8 cellular contexts compared by ENCODE assay signal in genomic region chr6:27809939-27810767, GRCh38.
DNase-seq lines count a peak whose midpoint lies in the region; ATAC-seq and TF ChIP-seq lines count a peak whose summit lies in the region.

No MANE protein-coding gene starts in this region.

- POLR2A ChIA-PET in A673 (lab: Charles Lee; ENCODE audit: low non-redundant PET): interaction anchor here (0.6 to 2.1 kb wide), 7 partner anchors 14 to 1559 kb away, joined by 3 to 20 read pairs (median 5); a partner anchor contains a TSS

- H3K27me3 ChIP-seq in A673 (replicated peaks; ENCODE audit: insufficient read depth, low read depth, low read length, poor library complexity): no peaks in the 10 kb centered on the region
- H3K27me3 ChIP-seq in spleen (replicated peaks in 1 of 7): peaks cover 0 to 9% (median 0%) of the 10 kb centered on the region in 7 donors

- peak overlapping the region; percentile 86 for H3K4me3 Mint-ChIP-seq in central memory CD8-positive, alpha-beta T cell

- H3K36me3 Mint-ChIP-seq in central memory CD8-positive, alpha-beta T cell (ENCODE audit: insufficient read depth): peaks cover 41% of the 10 kb centered on the region

- H3K4me3 ChIP-seq in A673 (ENCODE audit: low read depth, low read length, poor library complexity, severe bottlenecking) (peak overlapping the region; percentile 70), WI38 (ENCODE audit: low read depth, low read length) (peak overlapping the region; percentile 78), spleen (peak overlapping the region; percentile 24 to 82 (median 51))

- H3K36me3 ChIP-seq in A673 (ENCODE audit: insufficient read depth, low read length, poor library complexity, severe bottlenecking): no peaks in the 10 kb centered on the region
- H3K36me3 ChIP-seq in spleen: no peaks in the 10 kb centered on the region

- TSS peak; percentile 20 for BruUV-seq in A673 (replicated peaks; lab: Mats Ljungman, UMichigan)

- no peaks in the 10 kb centered on the region for H3K9me3 Mint-ChIP-seq in central memory CD8-positive, alpha-beta T cell

- H3K27me3 Mint-ChIP-seq in central memory CD8-positive, alpha-beta T cell: no peaks in the 10 kb centered on the region

- H3K4me1 ChIP-seq in A673 (ENCODE audit: insufficient read depth, low read length, poor library complexity, severe bottlenecking) (peaks cover 18% of the 10 kb centered on the region), spleen (peaks cover 3 to 58% (median 46%) of the 10 kb centered on the region in 6 donors)

- peak; percentile 30 for ATAC-seq in GM18517 (IDR thresholded peaks at IDR 0.05; ENCODE audit: unreplicated experiment)
- peak; percentile 27 for ATAC-seq in HG03103 (IDR thresholded peaks at IDR 0.05; ENCODE audit: low read depth, unreplicated experiment)
- ATAC-seq in central memory CD8-positive, alpha-beta T cell (replicated peaks; ENCODE audit: extremely low read depth, poor library complexity, severe bottlenecking): peak; percentile 55

- 0 to 1% (median 1%) methylated on average over 26 to 51 of the region's 51 CpGs for WGBS in spleen, 5 donors

- peak overlapping the region; percentile 83 for H3K27ac ChIP-seq in A673 (ENCODE audit: low read depth, low read length, poor library complexity, severe bottlenecking)
- peak overlapping the region; percentile 87 to 99 (median 98) for H3K27ac ChIP-seq in spleen

- peaks cover 38% of the 10 kb centered on the region for H3K4me1 Mint-ChIP-seq in central memory CD8-positive, alpha-beta T cell

- no peaks in the 10 kb centered on the region for H3K9me3 ChIP-seq in A673 (ENCODE audit: low read depth, low read length, poor library complexity, severe bottlenecking)
- peaks cover 0 to 9% (median 0%) of the 10 kb centered on the region in 8 donors for H3K9me3 ChIP-seq in spleen

- H3K27ac Mint-ChIP-seq in central memory CD8-positive, alpha-beta T cell (ENCODE audit: low read depth): peak overlapping the region; percentile 95

- TF ChIP-seq CTCF in A673 (conservative IDR thresholded peaks at IDR 0.05; ENCODE audit: low read depth, low read length) (peak; percentile 30; the same call in 1 of the 2 replicates), WI38 (IDR thresholded peaks at IDR 0.05; ENCODE audit: low read depth, low read length) (no peak), spleen (IDR thresholded peaks at IDR 0.05 in 8 of 11, conservative IDR thresholded peaks at IDR 0.05 in 3 of 11) (no peak)

- CTCF ChIA-PET in A673 (lab: Charles Lee): no interaction called here

- DNase-seq in A673 (ENCODE audit: low spot score) (peak; percentile 97), NCI-H2196 (lab: John Stamatoyannopoulos, UW; ENCODE audit: unreplicated experiment) (peak; percentile 90), islet precursor cell (peak; percentile 90), spleen (peak; percentile 93)
- peak; percentile 59 to 79 for DNase-seq in central memory CD8-positive, alpha-beta T cell (ENCODE audit: low spot score in 2 of 2)

- intact Hi-C loops in A673 (cut with micrococcal nuclease; ENCODE audit: unreplicated experiment): loop anchor here (5.0 to 10.0 kb wide), 3 partner anchors 82 to 1765 kb away; a partner anchor contains a TSS
- intact Hi-C loops in spleen (cut with DNase I; ENCODE audit: low total_unique reads): loop anchor here (5.0 kb wide), 1 partner anchor 82 kb away; a partner anchor contains a TSS

- peak; percentile 98 to 100 (median 99) for TF ChIP-seq POLR2A in spleen (IDR thresholded peaks at IDR 0.05)

Comparison
In these comparisons a context has a peak if more than half of its experiments do, and no peak if none do; other contexts are left out.
1. Peak in every context shown above with its lines: DNase-seq, ATAC-seq, H3K4me3 ChIP-seq and H3K27ac ChIP-seq.